Comparison of ENCODE assay signal across 17 cellular contexts in genomic region chr5:150206076-150206779, GRCh38. TPM values are rescaled to one million over a fixed set of nuclear protein-coding genes. Genes with fewer than 3 reads are reported as not detected.
DNase-seq lines count a peak whose midpoint lies in the region; ATAC-seq and TF ChIP-seq lines count a peak whose summit lies in the region.
"Had no signal": no experiment of that assay in that cellular context is flagged by ENCODE, and none has a peak within 500 bp of the region (broad histone marks: within the 10 kb centered on the region; RNA-seq: fewer than 3 reads in every experiment).

No MANE protein-coding gene starts in this region.

- peak overlapping the region; percentile 15 for H3K4me2 ChIP-seq in Loucy (ENCODE audit: low read depth, low read length, poor library complexity, severe bottlenecking)

- H3K4me1 ChIP-seq in Loucy (ENCODE audit: insufficient read depth, low read length, poor library complexity, severe bottlenecking), result peaks cover 25% of the 10 kb centered on the region

- POLR2A ChIA-PET in activated naive CD8-positive, alpha-beta T cell treated with anti-CD3 and anti-CD28 coated beads, Interleukin-2, amount 10 ng/mL, durations not matched to agents 7 days and 5 days (lab: Charles Lee), result interaction anchor here (1.0 to 1.1 kb wide), 2 partner anchors 12 to 206 kb away, joined by 3 read pairs; partner anchors contain the start of genes HMGXB3 and TIGD6
- POLR2A ChIA-PET in WTC11 (lab: Charles Lee), result interaction anchor here (0.9 kb wide), 1 partner anchor 29 kb away, joined by 3 read pairs; no protein-coding TSS in a partner anchor

- no peak overlapping the region for H3K4me3 ChIP-seq in Loucy (ENCODE audit: low read length, poor library complexity, severe bottlenecking)
- H3K4me3 ChIP-seq: SJCRH30 had no signal

- no peak for DNase-seq in activated naive CD8-positive, alpha-beta T cell treated with anti-CD3 and anti-CD28 coated beads, Interleukin-2, amount 10 ng/mL, durations not matched to agents 7 days and 5 days
- DNase-seq in activated naive CD8-positive, alpha-beta T cell treated with anti-CD3 and anti-CD28 coated beads for 36 hours, result no peak
- DNase-seq in WTC11 (ENCODE audit: low spot score), result no peak
- DNase-seq in NCI-H2171 (lab: John Stamatoyannopoulos, UW), result no peak
- DNase-seq: CD4-positive, alpha-beta T cell; DMS79; GF-D8; NCI-H1930; NCI-H524 treated with DMSO at 0.1 percent for 48 hours; SJCRH30; SW 1271 had no signal

- no peak overlapping the region for H3K9ac ChIP-seq in Loucy (ENCODE audit: low read depth, low read length, poor library complexity, severe bottlenecking)

- peak; percentile 20; the same call in 1 of the 2 replicates for TF ChIP-seq CTCF in Loucy (conservative IDR thresholded peaks at IDR 0.05; ENCODE audit: low read length)
- no peak for TF ChIP-seq CTCF in WTC11 (IDR thresholded peaks at IDR 0.05)

- H3K9me3 Mint-ChIP-seq in activated naive CD8-positive, alpha-beta T cell treated with anti-CD3 and anti-CD28 coated beads, Interleukin-2, amount 10 ng/mL, durations not matched to agents 7 days and 5 days, result no peaks in the 10 kb centered on the region
- no peaks in the 10 kb centered on the region for H3K9me3 Mint-ChIP-seq in activated naive CD8-positive, alpha-beta T cell treated with anti-CD3 and anti-CD28 coated beads for 36 hours
- no peaks in the 10 kb centered on the region for H3K9me3 Mint-ChIP-seq in WTC11
- H3K9me3 Mint-ChIP-seq: CD4-positive, alpha-beta T cell had no signal

- H3K79me2 ChIP-seq in Loucy (ENCODE audit: insufficient read depth, low read length), result no peaks in the 10 kb centered on the region

- peaks cover 32% of the 10 kb centered on the region for H3K4me1 Mint-ChIP-seq in activated naive CD8-positive, alpha-beta T cell treated with anti-CD3 and anti-CD28 coated beads, Interleukin-2, amount 10 ng/mL, durations not matched to agents 7 days and 5 days
- peaks cover 25% of the 10 kb centered on the region for H3K4me1 Mint-ChIP-seq in activated naive CD8-positive, alpha-beta T cell treated with anti-CD3 and anti-CD28 coated beads for 36 hours
- H3K4me1 Mint-ChIP-seq in WTC11, result peaks cover 32% of the 10 kb centered on the region

- no peaks in the 10 kb centered on the region for H3K9me2 ChIP-seq in Loucy (replicated peaks; ENCODE audit: low read depth, low read length)

- no peaks in the 10 kb centered on the region for H3F3A ChIP-seq in Loucy (ENCODE audit: low read depth)

- no peak overlapping the region for H2AFZ ChIP-seq in Loucy (ENCODE audit: low read length)

- peak; percentile 66 for ATAC-seq in activated naive CD8-positive, alpha-beta T cell treated with anti-CD3 and anti-CD28 coated beads, Interleukin-2, amount 10 ng/mL, durations not matched to agents 7 days and 5 days (ENCODE audit: low read depth)
- ATAC-seq in WTC11 (peak; percentile 13), GM19324 (IDR thresholded peaks at IDR 0.05; ENCODE audit: low FRiP score, unreplicated experiment) (no peak), HG03571 (IDR thresholded peaks at IDR 0.05; ENCODE audit: unreplicated experiment) (no peak), GM19395 (IDR thresholded peaks at IDR 0.05; ENCODE audit: unreplicated experiment) (no peak)

- no peaks in the 10 kb centered on the region for H3K36me3 ChIP-seq in Loucy (ENCODE audit: insufficient read depth, low read length)
- H3K36me3 ChIP-seq: SJCRH30 had no signal

- H3K36me3 Mint-ChIP-seq in activated naive CD8-positive, alpha-beta T cell treated with anti-CD3 and anti-CD28 coated beads, Interleukin-2, amount 10 ng/mL, durations not matched to agents 7 days and 5 days, result no peaks in the 10 kb centered on the region
- H3K36me3 Mint-ChIP-seq in activated naive CD8-positive, alpha-beta T cell treated with anti-CD3 and anti-CD28 coated beads for 36 hours, result no peaks in the 10 kb centered on the region
- no peaks in the 10 kb centered on the region for H3K36me3 Mint-ChIP-seq in WTC11

- peak overlapping the region; percentile 30 for H3K27ac Mint-ChIP-seq in activated naive CD8-positive, alpha-beta T cell treated with anti-CD3 and anti-CD28 coated beads, Interleukin-2, amount 10 ng/mL, durations not matched to agents 7 days and 5 days
- H3K27ac Mint-ChIP-seq in activated naive CD8-positive, alpha-beta T cell treated with anti-CD3 and anti-CD28 coated beads for 36 hours, result no peak overlapping the region
- H3K27ac Mint-ChIP-seq in WTC11, result no peak overlapping the region
- H3K27ac Mint-ChIP-seq: CD4-positive, alpha-beta T cell had no signal

- no peaks in the 10 kb centered on the region for H3K27me3 ChIP-seq in Loucy (ENCODE audit: insufficient read depth, low read length, poor library complexity, severe bottlenecking)

- CTCF ChIA-PET in WTC11 (lab: Charles Lee), result interaction anchor here (0.5 to 2.6 kb wide), 7 partner anchors 9 to 76 kb away, joined by 3 to 15 read pairs (median 4); partner anchors contain the start of gene CDX1

- peaks cover 21% of the 10 kb centered on the region for H3K27me3 Mint-ChIP-seq in activated naive CD8-positive, alpha-beta T cell treated with anti-CD3 and anti-CD28 coated beads, Interleukin-2, amount 10 ng/mL, durations not matched to agents 7 days and 5 days
- peaks cover 22% of the 10 kb centered on the region for H3K27me3 Mint-ChIP-seq in activated naive CD8-positive, alpha-beta T cell treated with anti-CD3 and anti-CD28 coated beads for 36 hours
- H3K27me3 Mint-ChIP-seq in WTC11 (ENCODE audit: low read depth), result no peaks in the 10 kb centered on the region; the same call in 1 of the 2 replicates

- H4K20me1 ChIP-seq in Loucy (ENCODE audit: insufficient read depth, low read length, poor library complexity, severe bottlenecking), result no peaks in the 10 kb centered on the region

- H3K4me3 Mint-ChIP-seq in activated naive CD8-positive, alpha-beta T cell treated with anti-CD3 and anti-CD28 coated beads, Interleukin-2, amount 10 ng/mL, durations not matched to agents 7 days and 5 days, result peak overlapping the region; percentile 37
- no peak overlapping the region for H3K4me3 Mint-ChIP-seq in activated naive CD8-positive, alpha-beta T cell treated with anti-CD3 and anti-CD28 coated beads for 36 hours
- no peak overlapping the region for H3K4me3 Mint-ChIP-seq in WTC11
- H3K4me3 Mint-ChIP-seq: CD4-positive, alpha-beta T cell had no signal

- H3K9me3 ChIP-seq in Loucy (ENCODE audit: insufficient read depth, low read depth, low read length), result no peaks in the 10 kb centered on the region
- H3K9me3 ChIP-seq: SJCRH30 had no signal

TF ChIP-seq in WTC11, 78 proteins besides CTCF, POLR2A, EP300 and RAD21:
- TF ChIP-seq GTF2I (CRISPR knock-in tag; conservative IDR thresholded peaks at IDR 0.05) (0 out of 2 replicates have a peak, but pooled peaks have one; percentile 4), NFATC4 (CRISPR knock-in tag; IDR thresholded peaks at IDR 0.05) (no peak), JAZF1 (CRISPR knock-in tag; IDR thresholded peaks at IDR 0.05) (no peak)

RNA-seq across cellular contexts. Expression of gene SLC6A7, which starts 16.4 kb away (rescaled TPM):
- not detected for total RNA-seq in activated naive CD8-positive, alpha-beta T cell treated with anti-CD3 and anti-CD28 coated beads, Interleukin-2, amount 10 ng/mL, durations not matched to agents 7 days and 5 days
- total RNA-seq in activated naive CD8-positive, alpha-beta T cell treated with anti-CD3 and anti-CD28 coated beads for 36 hours, result not detected
- 0.04 TPM in 1 of 3 replicates, not detected in the others for total RNA-seq in WTC11 (2021)
- total RNA-seq: CD4-positive, alpha-beta T cell; OCI-LY7; RPMI7951; SJCRH30 had no signal

RNA-seq across cellular contexts. Expression of gene CDX1, which starts 39.6 kb away (rescaled TPM):
- not detected for total RNA-seq in activated naive CD8-positive, alpha-beta T cell treated with anti-CD3 and anti-CD28 coated beads, Interleukin-2, amount 10 ng/mL, durations not matched to agents 7 days and 5 days
- total RNA-seq in activated naive CD8-positive, alpha-beta T cell treated with anti-CD3 and anti-CD28 coated beads for 36 hours, result not detected
- total RNA-seq in WTC11 (2021), result 0.09 to 0.14 TPM (median 0.13 TPM) in 3 replicates
- total RNA-seq: CD4-positive, alpha-beta T cell; OCI-LY7; SJCRH30 had no signal

RNA-seq across cellular contexts. Expression of gene PDGFRB, which starts 50.6 kb away (rescaled TPM):
- 10 to 100 TPM; 33.4 to 41.5 TPM for total RNA-seq in activated naive CD8-positive, alpha-beta T cell treated with anti-CD3 and anti-CD28 coated beads, Interleukin-2, amount 10 ng/mL, durations not matched to agents 7 days and 5 days
- total RNA-seq in activated naive CD8-positive, alpha-beta T cell treated with anti-CD3 and anti-CD28 coated beads for 36 hours, result 1 to 10 TPM; 1.1 to 1.5 TPM
- total RNA-seq in WTC11 (2021), result 5.0 to 7.9 TPM (median 5.1 TPM) in 3 replicates
- total RNA-seq: CD4-positive, alpha-beta T cell had no signal

Comparison
In these comparisons a context has a peak if more than half of its experiments do, and no peak if none do; other contexts are left out.
1. ATAC-seq: peak in activated naive CD8-positive, alpha-beta T cell treated with anti-CD3 and anti-CD28 coated beads, Interleukin-2, amount 10 ng/mL, durations not matched to agents 7 days and 5 days (single experiment) and WTC11 (single experiment); none in GM19324 (single experiment), HG03571 (single experiment) and GM19395 (single experiment).